ENCODE assay signal across 23 cellular contexts in genomic region chr6:4743026-4743425, GRCh38.
"Had no signal": no experiment of that assay in that cellular context is flagged by ENCODE, and none has a peak within 500 bp of the region (broad histone marks: within the 10 kb centered on the region; RNA-seq: fewer than 3 reads in every experiment).

No MANE protein-coding gene starts in this region.

- H3K4me3 ChIP-seq: breast epithelium, esophagus squamous epithelium, gastrocnemius medialis, right lobe of liver, thyroid gland, upper lobe of right lung had no signal

- H3K36me3 ChIP-seq: breast epithelium, esophagus squamous epithelium, gastrocnemius medialis, right lobe of liver, thyroid gland, upper lobe of right lung had no signal

- H3K27ac Mint-ChIP-seq: activated CD4-positive, alpha-beta T cell treated with anti-CD3 and anti-CD28 coated beads for 36 hours; activated CD8-positive, alpha-beta memory T cell treated with anti-CD3 and anti-CD28 coated beads, Interleukin-2, amount 10 ng/mL, durations not matched to agents 7 days and 5 days; activated CD8-positive, alpha-beta T cell treated with anti-CD3 and anti-CD28 coated beads, Interleukin-2, amount 10 ng/mL, durations not matched to agents 7 days and 5 days; activated naive CD4-positive, alpha-beta T cell treated with anti-CD3 and anti-CD28 coated beads, Interleukin-2, amount 50 U/mL, for 24 hours; activated T-helper 2 cell treated with anti-CD3 and anti-CD28 coated beads, Interferon-gamma antibody, Interleukin-2, Interleukin-4, amounts not matched to agents 10 μg/mL and 5 μg/mL and 100 μg/mL, durations not matched to agents 14 hours and 24 hours and 36 hours; progenitor cell of endocrine pancreas; stimulated activated naive CD8-positive, alpha-beta T cell treated with anti-CD3 and anti-CD28 coated beads, Interleukin-15, Interleukin-2, amounts not matched to agents 100 ng/mL and 50 ng/mL, for 24 hours had no signal

- H3K27ac ChIP-seq: breast epithelium, esophagus squamous epithelium, gastrocnemius medialis, right lobe of liver, thyroid gland, upper lobe of right lung had no signal

- H3K4me1 Mint-ChIP-seq: activated CD4-positive, alpha-beta T cell treated with anti-CD3 and anti-CD28 coated beads for 36 hours; activated CD8-positive, alpha-beta memory T cell treated with anti-CD3 and anti-CD28 coated beads, Interleukin-2, amount 10 ng/mL, durations not matched to agents 7 days and 5 days; activated naive CD4-positive, alpha-beta T cell treated with anti-CD3 and anti-CD28 coated beads, Interleukin-2, amount 50 U/mL, for 24 hours; nephron; T-helper 17 cell had no signal

- ATAC-seq: activated CD4-positive, alpha-beta T cell treated with anti-CD3 and anti-CD28 coated beads for 36 hours; activated CD8-positive, alpha-beta memory T cell treated with anti-CD3 and anti-CD28 coated beads, Interleukin-2, amount 10 ng/mL, durations not matched to agents 7 days and 5 days; activated CD8-positive, alpha-beta T cell treated with anti-CD3 and anti-CD28 coated beads, Interleukin-2, amount 10 ng/mL, durations not matched to agents 7 days and 5 days; gastrocnemius medialis; left cardiac atrium; left ventricle myocardium superior; right lobe of liver; T-helper 17 cell; upper lobe of right lung had no signal

- DNase-seq: activated CD4-positive, alpha-beta T cell treated with anti-CD3 and anti-CD28 coated beads for 36 hours; activated CD4-positive, CD25-positive, alpha-beta regulatory T cell; activated CD8-positive, alpha-beta memory T cell treated with anti-CD3 and anti-CD28 coated beads, Interleukin-2, amount 10 ng/mL, durations not matched to agents 7 days and 5 days; activated CD8-positive, alpha-beta T cell treated with anti-CD3 and anti-CD28 coated beads, Interleukin-2, amount 10 ng/mL, durations not matched to agents 7 days and 5 days; activated T-cell treated with anti-CD3 and anti-CD28 coated beads, Interleukin-2, amount 50 U/mL, for 48 hours; central memory CD4-positive, alpha-beta T cell; esophagus squamous epithelium; gastrocnemius medialis; glutamatergic neuron; left cardiac atrium; left ventricle myocardium superior; right lobe of liver; stimulated activated CD4-positive, alpha-beta T cell treated with anti-CD3 and anti-CD28 coated beads, Interleukin-2, amount 100 ng/mL, for 48 hours; T-helper 17 cell; T1000; thyroid gland; upper lobe of right lung had no signal

- H3K27me3 ChIP-seq: breast epithelium, esophagus squamous epithelium, gastrocnemius medialis, right lobe of liver, thyroid gland, upper lobe of right lung had no signal

- H3K9me3 Mint-ChIP-seq: activated naive CD4-positive, alpha-beta T cell treated with anti-CD3 and anti-CD28 coated beads, Interleukin-2, amount 50 U/mL, for 24 hours; activated T-helper 2 cell treated with anti-CD3 and anti-CD28 coated beads, Interferon-gamma antibody, Interleukin-2, Interleukin-4, amounts not matched to agents 10 μg/mL and 5 μg/mL and 100 μg/mL, durations not matched to agents 14 hours and 24 hours and 36 hours; nephron; stimulated activated naive CD8-positive, alpha-beta T cell treated with anti-CD3 and anti-CD28 coated beads, Interleukin-15, Interleukin-2, amounts not matched to agents 100 ng/mL and 50 ng/mL, for 24 hours had no signal

- H3K4me1 ChIP-seq: breast epithelium, esophagus squamous epithelium, gastrocnemius medialis, right lobe of liver, thyroid gland, upper lobe of right lung had no signal

- H3K36me3 Mint-ChIP-seq: activated CD8-positive, alpha-beta memory T cell treated with anti-CD3 and anti-CD28 coated beads, Interleukin-2, amount 10 ng/mL, durations not matched to agents 7 days and 5 days; activated naive CD4-positive, alpha-beta T cell treated with anti-CD3 and anti-CD28 coated beads, Interleukin-2, amount 50 U/mL, for 24 hours had no signal

- H3K4me3 Mint-ChIP-seq: activated CD4-positive, alpha-beta T cell treated with anti-CD3 and anti-CD28 coated beads for 36 hours; activated CD8-positive, alpha-beta memory T cell treated with anti-CD3 and anti-CD28 coated beads, Interleukin-2, amount 10 ng/mL, durations not matched to agents 7 days and 5 days; activated CD8-positive, alpha-beta T cell treated with anti-CD3 and anti-CD28 coated beads, Interleukin-2, amount 10 ng/mL, durations not matched to agents 7 days and 5 days; activated naive CD4-positive, alpha-beta T cell treated with anti-CD3 and anti-CD28 coated beads, Interleukin-2, amount 50 U/mL, for 24 hours; nephron; stimulated activated naive CD8-positive, alpha-beta T cell treated with anti-CD3 and anti-CD28 coated beads, Interleukin-15, Interleukin-2, amounts not matched to agents 100 ng/mL and 50 ng/mL, for 24 hours; T-helper 17 cell had no signal
